21 cellular contexts compared by ENCODE assay signal in the genomic region with DNA sequence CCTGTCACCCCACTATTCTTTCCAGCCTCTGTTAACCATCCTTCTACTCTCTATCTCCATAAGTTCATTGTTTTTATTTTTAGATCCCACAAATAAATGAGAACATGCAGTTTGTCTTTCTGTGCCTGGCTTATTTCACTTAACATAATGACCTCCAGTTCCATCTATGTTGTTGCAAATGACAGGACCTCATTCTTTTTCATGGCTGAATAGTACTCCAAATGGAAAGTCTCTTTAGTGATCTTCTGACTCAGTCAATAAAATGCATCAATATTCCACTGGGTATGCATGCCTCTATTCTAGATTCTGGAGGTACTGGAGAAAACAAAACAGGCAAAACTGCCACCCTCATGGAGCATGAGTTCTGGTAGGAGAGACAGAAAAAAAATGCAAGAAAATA.
"Had no signal": no experiment of that assay in that cellular context is flagged by ENCODE, and none has a peak within 500 bp of the region (broad histone marks: within the 10 kb centered on the region; RNA-seq: fewer than 3 reads in every experiment).

No MANE protein-coding gene starts in this region.

- H3K27me3 ChIP-seq: dorsolateral prefrontal cortex, right atrium auricular region, tibial nerve, upper lobe of left lung had no signal

- H3K36me3 Mint-ChIP-seq: stimulated activated effector memory CD8-positive, alpha-beta T cell treated with anti-CD3 and anti-CD28 coated beads, Interleukin-12 subunit alpha, Interleukin-12 subunit beta, amount 100 ng/mL, for 72 hours had no signal

- FAIRE-seq: colon, frontal cortex, keratinocyte, urothelium cell line had no signal

- H3K4me3 ChIP-seq: dorsolateral prefrontal cortex, lower lobe of right lung, prostate gland, right atrium auricular region, thoracic aorta, tibial nerve, upper lobe of left lung had no signal

- H3K36me3 ChIP-seq: lower lobe of right lung, prostate gland, right atrium auricular region, thoracic aorta, tibial nerve, upper lobe of left lung had no signal

- H3K9me3 ChIP-seq: prostate gland, right atrium auricular region, thoracic aorta, upper lobe of left lung had no signal

- H3K27ac ChIP-seq: dorsolateral prefrontal cortex, lower lobe of right lung, prostate gland, right atrium auricular region, thoracic aorta, tibial nerve, upper lobe of left lung had no signal

- ATAC-seq: left ventricle myocardium superior; lower lobe of right lung; sciatic nerve; stimulated activated effector memory CD8-positive, alpha-beta T cell treated with anti-CD3 and anti-CD28 coated beads, Interleukin-12 subunit alpha, Interleukin-12 subunit beta, amount 100 ng/mL, for 72 hours; stimulated activated naive CD8-positive, alpha-beta T cell treated with anti-CD3 and anti-CD28 coated beads, Interleukin-15, Interleukin-2, amounts not matched to agents 100 U/mL and 50 U/mL, for 24 hours had no signal

- DNase-seq: dorsolateral prefrontal cortex; effector CD4-positive, alpha-beta T cell; hypothalamus; left ventricle myocardium superior; lower lobe of right lung; nephron progenitor cell; nucleus accumbens; stimulated activated CD4-positive, alpha-beta T cell treated with anti-CD3 and anti-CD28 coated beads, Interleukin-2, amount 100 ng/mL, for 24 hours; stimulated activated CD4-positive, alpha-beta T cell treated with anti-CD3 and anti-CD28 coated beads, Interleukin-4, amount 100 ng/mL, for 24 hours; stimulated activated naive CD8-positive, alpha-beta T cell treated with anti-CD3 and anti-CD28 coated beads, Interleukin-15, Interleukin-2, amounts not matched to agents 100 U/mL and 50 U/mL, for 24 hours; upper lobe of left lung had no signal

- H3K4me1 ChIP-seq: lower lobe of right lung, prostate gland, right atrium auricular region, upper lobe of left lung had no signal

- H3K27ac Mint-ChIP-seq: nephron progenitor cell; stimulated activated effector memory CD8-positive, alpha-beta T cell treated with anti-CD3 and anti-CD28 coated beads, Interleukin-12 subunit alpha, Interleukin-12 subunit beta, amount 100 ng/mL, for 72 hours had no signal

- H3K9me3 Mint-ChIP-seq: stimulated activated effector memory CD8-positive, alpha-beta T cell treated with anti-CD3 and anti-CD28 coated beads, Interleukin-12 subunit alpha, Interleukin-12 subunit beta, amount 100 ng/mL, for 72 hours had no signal

- H3K4me3 Mint-ChIP-seq: nephron progenitor cell; stimulated activated effector memory CD8-positive, alpha-beta T cell treated with anti-CD3 and anti-CD28 coated beads, Interleukin-12 subunit alpha, Interleukin-12 subunit beta, amount 100 ng/mL, for 72 hours had no signal
